In the genomic region with DNA sequence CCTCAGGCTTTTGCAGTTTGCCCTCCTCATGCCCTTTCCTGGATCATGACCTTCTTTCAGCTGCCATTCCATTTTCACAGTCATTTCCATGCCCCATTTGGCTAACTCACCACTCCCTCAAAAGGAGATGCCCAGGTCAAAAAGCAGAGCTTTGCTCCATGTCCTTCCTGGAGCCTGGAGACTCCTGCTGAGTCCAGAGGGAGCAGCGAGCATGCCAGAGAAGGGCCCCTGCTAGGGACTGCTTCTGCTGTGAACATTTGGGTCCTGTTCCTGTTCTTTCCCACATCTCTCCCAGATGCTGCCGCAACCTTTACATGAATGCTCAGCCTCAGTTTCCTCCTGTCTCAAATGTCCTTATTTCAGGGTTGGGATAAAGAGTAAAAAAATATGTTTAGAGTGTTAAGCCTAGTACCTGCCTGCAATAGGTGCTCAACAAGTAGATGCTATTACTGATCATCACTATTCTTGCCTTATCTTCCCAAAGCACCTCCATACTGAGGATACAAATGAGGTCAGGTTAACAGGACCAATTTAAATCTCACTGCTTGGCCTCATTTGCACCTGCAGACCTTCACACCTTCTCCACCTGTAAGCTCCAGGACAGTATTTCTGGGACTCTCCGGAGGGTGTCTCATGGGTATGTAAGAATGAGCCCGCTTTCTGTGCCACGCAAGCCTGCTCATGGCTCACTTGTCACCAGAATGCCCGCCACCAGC, we compare ENCODE assay signal across 6 cellular contexts. TPM values are rescaled to one million over a fixed set of nuclear protein-coding genes. Genes with fewer than 3 reads are reported as not detected.
A peak's percentile ranks its signal among the peaks of the same experiment; 100 is the strongest.
DNase-seq lines count a peak whose midpoint lies in the region; ATAC-seq and TF ChIP-seq lines count a peak whose summit lies in the region.
"Not testable (repeated sequence)": the region's sequence is repeated elsewhere in the genome, so short reads cannot be mapped to it uniquely, and the experiment has no call there.

No MANE protein-coding gene starts in this region.

- intact Hi-C loops in Panc1 (cut with micrococcal nuclease; ENCODE audit: unreplicated experiment); activated CD4-positive, alpha-beta T cell treated with anti-CD3 and anti-CD28 coated beads, Interleukin-2, amount 10 ng/mL, durations not matched to agents 24 days and 14 days (cut with micrococcal nuclease): not testable (repeated sequence)

- H3F3A ChIP-seq in GM23338 (replicated peaks; ENCODE audit: low read depth), result not testable (repeated sequence)

- H3K36me3 Mint-ChIP-seq in GM23338 (ENCODE audit: low read depth); activated CD4-positive, alpha-beta T cell treated with anti-CD3 and anti-CD28 coated beads, Interleukin-2, amount 10 ng/mL, durations not matched to agents 24 days and 14 days (ENCODE audit: low read depth): not testable (repeated sequence)

- not testable (repeated sequence) for H3K36me3 ChIP-seq in GM23338 (ENCODE audit: insufficient read depth); Panc1 (ENCODE audit: control insufficient read depth, insufficient read depth, low read length)

- H3K27ac ChIP-seq in GM23338 (ENCODE audit: low read depth); Panc1 (ENCODE audit: low read length): not testable (repeated sequence)

- TF ChIP-seq CTCF in GM23338 (conservative IDR thresholded peaks at IDR 0.05; ENCODE audit: low read depth in 2 of 2); Panc1 (IDR thresholded peaks at IDR 0.05): not testable (repeated sequence)

- not testable (repeated sequence) for H3K27me3 ChIP-seq in GM23338 (ENCODE audit: insufficient read depth); Panc1 (ENCODE audit: control insufficient read depth, insufficient read depth, low read length)

- not testable (repeated sequence) for BruUV-seq in Panc1 (replicated peaks; lab: Mats Ljungman, UMichigan)

- H3K9me2 ChIP-seq in GM23338 (ENCODE audit: insufficient read depth), result not testable (repeated sequence)

- H3K9me3 ChIP-seq in Panc1 (ENCODE audit: control insufficient read depth, insufficient read depth, low read depth, low read length), result not testable (repeated sequence)

- H3K4me1 Mint-ChIP-seq in GM23338, result peaks cover 19% of the 10 kb centered on the region
- H3K4me1 Mint-ChIP-seq in activated CD4-positive, alpha-beta T cell treated with anti-CD3 and anti-CD28 coated beads, Interleukin-2, amount 10 ng/mL, durations not matched to agents 24 days and 14 days, result not testable (repeated sequence)

- ATAC-seq in GM23338, result peak; percentile 57
- peak; percentile 66; the same call in 1 of the 2 replicates for ATAC-seq in Panc1

- not testable (repeated sequence) for H3K27ac Mint-ChIP-seq in GM23338; activated CD4-positive, alpha-beta T cell treated with anti-CD3 and anti-CD28 coated beads, Interleukin-2, amount 10 ng/mL, durations not matched to agents 24 days and 14 days

- not testable (repeated sequence) for H3K9me3 Mint-ChIP-seq in GM23338; activated CD4-positive, alpha-beta T cell treated with anti-CD3 and anti-CD28 coated beads, Interleukin-2, amount 10 ng/mL, durations not matched to agents 24 days and 14 days

- not testable (repeated sequence) for H3K79me2 ChIP-seq in GM23338 (replicated peaks; ENCODE audit: insufficient read depth)

- H3K4me3 Mint-ChIP-seq in GM23338; activated CD4-positive, alpha-beta T cell treated with anti-CD3 and anti-CD28 coated beads, Interleukin-2, amount 10 ng/mL, durations not matched to agents 24 days and 14 days: not testable (repeated sequence)

- H3K4me1 ChIP-seq in GM23338 (ENCODE audit: insufficient read depth); Panc1 (ENCODE audit: control insufficient read depth, insufficient read depth, low read length): not testable (repeated sequence)

- DNase-seq in GM23338 (ENCODE audit: low spot score); Panc1 (ENCODE audit: low read depth, low spot score): not testable (repeated sequence)
- DNase-seq in NCI-H1694 (lab: John Stamatoyannopoulos, UW), result peak; percentile 42
- DNase-seq in NCI-H2171 (lab: John Stamatoyannopoulos, UW), result peak; percentile 43
- peak; percentile 37 for DNase-seq in activated CD4-positive, alpha-beta T cell treated with anti-CD3 and anti-CD28 coated beads, Interleukin-2, amount 10 ng/mL, durations not matched to agents 24 days and 14 days
- peak; percentile 11 for DNase-seq in cerebellum (ENCODE audit: low spot score)

- CTCF ChIA-PET in Panc1 (lab: Charles Lee), result not testable (repeated sequence)

- not testable (repeated sequence) for H3K4me3 ChIP-seq in GM23338; Panc1 (ENCODE audit: low read depth in 2 of 2, low read length in 2 of 2)

- not testable (repeated sequence) for H3K4me2 ChIP-seq in GM23338

- H3K27me3 Mint-ChIP-seq in GM23338 (ENCODE audit: insufficient read depth, low read depth, poor library complexity), result not testable (repeated sequence)
- peaks cover 12% of the 10 kb centered on the region for H3K27me3 Mint-ChIP-seq in activated CD4-positive, alpha-beta T cell treated with anti-CD3 and anti-CD28 coated beads, Interleukin-2, amount 10 ng/mL, durations not matched to agents 24 days and 14 days

- not testable (repeated sequence) for H4K20me1 ChIP-seq in GM23338 (replicated peaks; ENCODE audit: insufficient read depth)

- in situ Hi-C loops in Panc1 (cut with HindIII; ENCODE audit: low pct_unique_long_range_greater_than_20kb, low sequenced_read_pairs), result not testable (repeated sequence)

- H2AFZ ChIP-seq in GM23338, result not testable (repeated sequence)

- POLR2A ChIA-PET in Panc1 (lab: Charles Lee), result not testable (repeated sequence)

RNA-seq across cellular contexts. Expression of a gene that starts 23.0 kb away (rescaled TPM):
- 9.4 and 12.2 TPM in 2 replicates for total RNA-seq in GM23338 (2014; rRNA removed; shearing (Covaris generic))
- polyA plus RNA-seq in GM23338 (2016; fragmentation: Nextera tagmentation; extraction: Ambion mirVana), result 9.4 and 10.7 TPM in 2 replicates
- total RNA-seq in Panc1 (2021; ENCODE audit: unreplicated experiment) (19.2 TPM), cerebellum (30.3 TPM)
- 4.9 TPM for polyA plus RNA-seq in Panc1 (2012; ENCODE audit: insufficient read length)
- 8.8 and 10.1 TPM in 2 replicates for total RNA-seq in activated CD4-positive, alpha-beta T cell treated with anti-CD3 and anti-CD28 coated beads, Interleukin-2, amount 10 ng/mL, durations not matched to agents 24 days and 14 days
